In the genomic region with DNA sequence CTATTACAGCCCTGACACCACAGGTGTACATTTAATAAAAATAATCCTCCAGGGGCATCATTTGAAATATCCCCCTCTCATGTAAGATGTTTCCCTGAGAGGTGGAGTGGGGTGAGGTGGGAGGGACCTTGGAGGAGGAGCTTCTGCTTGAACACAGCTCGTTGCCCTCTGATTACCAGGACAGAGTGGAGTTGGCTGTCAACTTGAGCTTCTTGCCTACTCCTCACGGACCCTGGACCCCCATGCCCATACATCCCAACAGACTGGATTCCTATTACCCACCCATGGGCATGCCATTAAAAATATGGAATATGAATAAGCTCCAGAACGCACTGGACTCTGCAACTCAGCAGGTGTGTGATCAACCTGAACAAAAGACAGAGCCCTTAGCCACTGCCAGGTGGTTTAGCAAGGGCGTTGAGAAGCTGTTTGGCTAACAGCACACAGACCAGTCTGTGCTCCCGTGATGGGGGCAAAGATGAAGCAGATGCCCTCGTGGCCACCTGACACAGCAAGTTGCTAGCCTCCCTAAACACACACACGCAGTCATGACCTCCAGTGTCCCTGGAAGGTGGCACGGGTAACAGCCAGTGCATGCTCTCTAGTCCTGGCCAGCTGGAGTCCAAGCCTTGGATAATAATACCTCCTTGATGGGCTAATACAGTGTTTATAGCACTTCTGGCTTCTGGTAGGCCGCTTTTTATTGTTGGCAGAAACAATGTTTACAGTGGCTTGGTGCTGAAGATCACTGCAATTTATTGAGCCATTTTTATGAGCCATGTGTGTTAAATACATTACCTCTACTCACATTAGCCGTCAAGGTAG, we compare ENCODE assay signal across 9 cellular contexts.
DNase-seq lines count a peak whose midpoint lies in the region; ATAC-seq, FAIRE-seq and TF ChIP-seq lines count a peak whose summit lies in the region.
"Had no signal": no experiment of that assay in that cellular context is flagged by ENCODE, and none has a peak within 500 bp of the region (broad histone marks: within the 10 kb centered on the region; RNA-seq: fewer than 3 reads in every experiment).

No MANE protein-coding gene starts in this region.

- H3K9me3 ChIP-seq in A549 (no peaks in the 10 kb centered on the region), Panc1 (ENCODE audit: control insufficient read depth, insufficient read depth, low read depth, low read length) (no peaks in the 10 kb centered on the region)

- no peak overlapping the region for H3K4me3 ChIP-seq in A549
- H3K4me3 ChIP-seq in HL-60 (replicated peaks; ENCODE audit: insufficient read depth, low read length), result no peak overlapping the region
- no peak overlapping the region for H3K4me3 ChIP-seq in Panc1 (ENCODE audit: low read depth in 2 of 2, low read length in 2 of 2)

- BruUV-seq in Panc1 (replicated peaks; lab: Mats Ljungman, UMichigan), result no TSS peak

- POLR2A ChIA-PET in A549 (lab: Yijun Ruan, JAX), result interaction anchor here (0.9 to 2.9 kb wide), 6 partner anchors 94 to 478 kb away, joined by 3 to 14 read pairs (median 8); partner anchors contain the start of gene IRF2BP2
- POLR2A ChIA-PET in Panc1 (lab: Charles Lee), result interaction anchor here (0.6 to 1.2 kb wide), 4 partner anchors 11 to 469 kb away, joined by 5 to 8 read pairs (median 6); no protein-coding TSS in a partner anchor

- no peak for TF ChIP-seq EP300 in A549 (IDR thresholded peaks at IDR 0.05)

- FAIRE-seq in A549 (lab: Jason Lieb, UNC), result no peak

- H3K27ac ChIP-seq in A549, result peak overlapping the region; percentile 94 to 95
- peak overlapping the region; percentile 99 for H3K27ac ChIP-seq in HL-60 (replicated peaks)
- peak overlapping the region; percentile 100 for H3K27ac ChIP-seq in Panc1 (ENCODE audit: low read length)

- no peak for TF ChIP-seq POLR2A in A549 (IDR thresholded peaks at IDR 0.05; ENCODE audit: low read length)

- in situ Hi-C loops in Panc1 (cut with HindIII; ENCODE audit: low pct_unique_long_range_greater_than_20kb, low sequenced_read_pairs), result loop anchor here (25.0 kb wide), 1 partner anchor 361 kb away; the partner anchor contains the start of gene IRF2BP2

- CTCF ChIA-PET in A549 (lab: Yijun Ruan, JAX), result interaction anchor here (0.6 to 12.5 kb wide), 7 partner anchors 11 to 859 kb away, joined by 3 to 94 read pairs (median 5); no protein-coding TSS in a partner anchor
- CTCF ChIA-PET in Panc1 (lab: Charles Lee), result interaction anchor here (0.6 to 1.1 kb wide), 2 partner anchors 27 to 110 kb away, joined by 3 read pairs; no protein-coding TSS in a partner anchor

- H3K36me3 ChIP-seq in Panc1 (ENCODE audit: control insufficient read depth, insufficient read depth, low read length), result no peaks in the 10 kb centered on the region

- peak overlapping the region; percentile 62; the same call in 1 of the 3 replicates for H3K4me2 ChIP-seq in A549

- DNase-seq in A549 (ENCODE audit: low read depth in 1 of 2, low spot score in 1 of 2) (no peak), HL-60 (ENCODE audit: low read depth in 1 of 2, low spot score in 1 of 2) (no peak), Panc1 (ENCODE audit: low read depth, low spot score) (no peak), mesenteric fat pad (ENCODE audit: low spot score) (peak; percentile 39)
- DNase-seq: left ventricle myocardium superior had no signal

- H3K4me1 ChIP-seq in A549 (peaks cover 88% of the 10 kb centered on the region), Panc1 (ENCODE audit: control insufficient read depth, insufficient read depth, low read length) (peaks cover 93% of the 10 kb centered on the region)

- TF ChIP-seq CTCF in A549 (IDR thresholded peaks at IDR 0.05) (no peak), HL-60 (IDR thresholded peaks at IDR 0.05; ENCODE audit: insufficient read depth, low read length) (no peak), Panc1 (IDR thresholded peaks at IDR 0.05) (no peak)

- ATAC-seq in A549 (no peak), Panc1 (no peak), GM21723 (IDR thresholded peaks at IDR 0.05; ENCODE audit: unreplicated experiment) (no peak), HG03442 (IDR thresholded peaks at IDR 0.05; ENCODE audit: unreplicated experiment) (no peak), GM18520 (IDR thresholded peaks at IDR 0.05; ENCODE audit: unreplicated experiment) (no peak), HG02840 (IDR thresholded peaks at IDR 0.05; ENCODE audit: low FRiP score, unreplicated experiment) (no peak)
- ATAC-seq: left ventricle myocardium superior had no signal

- WGBS in A549 (ENCODE audit: missing lambda C conversion rate), result 97% methylated on average over 10 of the region's 10 CpGs

- intact Hi-C loops in Panc1 (cut with micrococcal nuclease; ENCODE audit: unreplicated experiment), result no loop called here

- no peak for TF ChIP-seq RAD21 in A549 (conservative IDR thresholded peaks at IDR 0.05 in 1 of 2, IDR thresholded peaks at IDR 0.05 in 1 of 2)

- H3K27me3 ChIP-seq in HL-60 (ENCODE audit: insufficient read depth, poor library complexity, severe bottlenecking), result no peaks in the 10 kb centered on the region
- H3K27me3 ChIP-seq in Panc1 (ENCODE audit: control insufficient read depth, insufficient read depth, low read length), result no peaks in the 10 kb centered on the region

TF ChIP-seq in A549, 52 proteins besides CTCF, POLR2A, EP300 and RAD21:
- no peak for TF ChIP-seq HOXB5 (CRISPR knock-in tag; IDR thresholded peaks at IDR 0.05)
- no peak for TF ChIP-seq BHLHE40 (IDR thresholded peaks at IDR 0.05; ENCODE audit: low read depth, low read length)
- no peak for TF ChIP-seq RARB (CRISPR knock-in tag; IDR thresholded peaks at IDR 0.05)
- TF ChIP-seq, protein P1, sequence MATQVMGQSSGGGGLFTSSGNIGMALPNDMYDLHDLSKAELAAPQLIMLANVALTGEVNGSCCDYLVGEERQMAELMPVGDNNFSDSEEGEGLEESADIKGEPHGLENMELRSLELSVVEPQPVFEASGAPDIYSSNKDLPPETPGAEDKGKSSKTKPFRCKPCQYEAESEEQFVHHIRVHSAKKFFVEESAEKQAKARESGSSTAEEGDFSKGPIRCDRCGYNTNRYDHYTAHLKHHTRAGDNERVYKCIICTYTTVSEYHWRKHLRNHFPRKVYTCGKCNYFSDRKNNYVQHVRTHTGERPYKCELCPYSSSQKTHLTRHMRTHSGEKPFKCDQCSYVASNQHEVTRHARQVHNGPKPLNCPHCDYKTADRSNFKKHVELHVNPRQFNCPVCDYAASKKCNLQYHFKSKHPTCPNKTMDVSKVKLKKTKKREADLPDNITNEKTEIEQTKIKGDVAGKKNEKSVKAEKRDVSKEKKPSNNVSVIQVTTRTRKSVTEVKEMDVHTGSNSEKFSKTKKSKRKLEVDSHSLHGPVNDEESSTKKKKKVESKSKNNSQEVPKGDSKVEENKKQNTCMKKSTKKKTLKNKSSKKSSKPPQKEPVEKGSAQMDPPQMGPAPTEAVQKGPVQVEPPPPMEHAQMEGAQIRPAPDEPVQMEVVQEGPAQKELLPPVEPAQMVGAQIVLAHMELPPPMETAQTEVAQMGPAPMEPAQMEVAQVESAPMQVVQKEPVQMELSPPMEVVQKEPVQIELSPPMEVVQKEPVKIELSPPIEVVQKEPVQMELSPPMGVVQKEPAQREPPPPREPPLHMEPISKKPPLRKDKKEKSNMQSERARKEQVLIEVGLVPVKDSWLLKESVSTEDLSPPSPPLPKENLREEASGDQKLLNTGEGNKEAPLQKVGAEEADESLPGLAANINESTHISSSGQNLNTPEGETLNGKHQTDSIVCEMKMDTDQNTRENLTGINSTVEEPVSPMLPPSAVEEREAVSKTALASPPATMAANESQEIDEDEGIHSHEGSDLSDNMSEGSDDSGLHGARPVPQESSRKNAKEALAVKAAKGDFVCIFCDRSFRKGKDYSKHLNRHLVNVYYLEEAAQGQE (IDR thresholded peaks at IDR 0.05), result no peak
- no peak for TF ChIP-seq NR3C1 (IDR thresholded peaks at IDR 0.05)
- TF ChIP-seq HOXA7 (CRISPR knock-in tag; IDR thresholded peaks at IDR 0.05), result no peak
- TF ChIP-seq ZSCAN20 (CRISPR knock-in tag; IDR thresholded peaks at IDR 0.05), result no peak
- no peak for TF ChIP-seq KDM1A (IDR thresholded peaks at IDR 0.05; ENCODE audit: low read depth)
TF ChIP-seq in A549: peak in this region for 0.
